Comparison of ENCODE assay signal across 8 cellular contexts in the genomic region with DNA sequence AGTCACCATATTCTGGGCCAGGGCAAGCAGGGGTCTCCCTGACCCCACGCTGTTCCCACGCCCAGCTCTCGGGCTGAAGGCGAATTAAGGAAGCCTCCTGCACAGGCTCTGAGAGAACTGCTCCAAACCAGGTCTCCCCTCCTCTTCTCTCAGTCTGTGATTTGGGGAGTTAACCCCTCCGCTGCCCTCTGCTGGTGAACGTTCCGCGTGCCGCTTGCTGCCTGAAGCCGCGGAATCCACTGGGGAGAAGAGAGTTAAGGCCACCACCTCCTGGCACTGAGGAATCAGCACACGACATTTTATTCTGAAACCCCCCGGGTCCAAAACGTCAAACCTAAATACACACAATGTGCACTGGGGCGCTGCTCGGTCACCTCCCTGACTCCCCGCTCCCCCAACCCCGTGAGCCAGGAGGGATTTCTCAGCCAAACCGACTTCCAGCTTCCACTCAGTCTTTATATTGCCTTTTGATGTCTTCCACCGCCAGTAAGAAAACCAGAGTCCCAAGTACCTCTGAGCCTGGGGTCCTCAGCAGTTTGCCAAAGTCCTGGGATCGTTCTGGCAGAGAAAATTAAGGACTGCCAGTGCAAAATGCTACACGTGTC. TPM values are rescaled to one million over a fixed set of nuclear protein-coding genes. Genes with fewer than 3 reads are reported as not detected.
A peak's percentile ranks its signal among the peaks of the same experiment; 100 is the strongest.
DNase-seq lines count a peak whose midpoint lies in the region; ATAC-seq and TF ChIP-seq lines count a peak whose summit lies in the region.

No MANE protein-coding gene starts in this region.

- intact Hi-C loops in adrenal gland (cut with DNase I): no loop called here

- WGBS in adrenal gland, 4 donors: 13 to 18% (median 15%) methylated on average over 14 to 22 of the region's 22 CpGs
- WGBS in iPS DF 6.9 (ENCODE audit: insufficient coverage, insufficient read length): no CpG with 5 or more reads among the region's 22 CpGs

- H3K4me3 ChIP-seq in adrenal gland (no peak overlapping the region), iPS DF 6.9 (ENCODE audit: low read length) (no peak overlapping the region)

- no peak for ATAC-seq in GM19463 (IDR thresholded peaks at IDR 0.05; ENCODE audit: unreplicated experiment)
- no peak for ATAC-seq in GM18909 (IDR thresholded peaks at IDR 0.05; ENCODE audit: poor library complexity, unreplicated experiment)

- no peaks in the 10 kb centered on the region for H3K9me3 ChIP-seq in adrenal gland (replicated peaks in 1 of 3)
- no peaks in the 10 kb centered on the region for H3K9me3 ChIP-seq in iPS DF 6.9 (ENCODE audit: control insufficient read depth, insufficient read depth, low read length)

- TF ChIP-seq CTCF in LNCAP (IDR thresholded peaks at IDR 0.05) (peak; percentile 75), adrenal gland (IDR thresholded peaks at IDR 0.05) (peak in 4 of 6 experiments; percentile 17 to 36 (median 28))

- TF ChIP-seq POLR2A in adrenal gland (IDR thresholded peaks at IDR 0.05): no peak

- DNase-seq in GM03348 (ENCODE audit: low spot score) (peak; percentile 71), adrenal gland (peak in 3 of 7 donors; percentile 24 to 74 (median 27)), iPS DF 6.9 (ENCODE audit: low read depth, low spot score) (peak; percentile 37), DMS153 (lab: John Stamatoyannopoulos, UW) (no peak)
- DNase-seq in stimulated activated CD8-positive, alpha-beta memory T cell treated with anti-CD3 and anti-CD28 coated beads, Interleukin-2, amount 100 ng/mL, for 48 hours (ENCODE audit: low read depth in 2 of 2): peak; percentile 26 to 39

- H3K36me3 ChIP-seq in adrenal gland (replicated peaks in 1 of 2): no peaks in the 10 kb centered on the region
- no peaks in the 10 kb centered on the region for H3K36me3 ChIP-seq in iPS DF 6.9 (ENCODE audit: control insufficient read depth, insufficient read depth, low read length)

- H3K27ac ChIP-seq in adrenal gland (no peak overlapping the region), iPS DF 6.9 (ENCODE audit: low read length) (no peak overlapping the region)

- H3K4me1 ChIP-seq in adrenal gland (replicated peaks in 1 of 2) (no peaks in the 10 kb centered on the region), iPS DF 6.9 (ENCODE audit: control insufficient read depth, insufficient read depth, low read length) (peaks cover 7% of the 10 kb centered on the region)

- H3K27me3 ChIP-seq in adrenal gland (no peaks in the 10 kb centered on the region), iPS DF 6.9 (ENCODE audit: control insufficient read depth, insufficient read depth, low read length) (no peaks in the 10 kb centered on the region)

RNA-seq across cellular contexts. Expression of a gene that starts 54.4 kb away (rescaled TPM):
- under 1 TPM in 2 of 8 donors, not detected in 6; 0.14 to 0.91 TPM for total RNA-seq in adrenal gland
- polyA plus RNA-seq in adrenal gland: under 1 TPM in 2 of 3 donors, not detected in 1; 0.13 to 0.80 TPM
